In genomic region chr2:157221394-157221988, GRCh38 we compare ENCODE assay signal across 1 cellular context.
TF ChIP-seq lines count a peak whose summit lies in the region.

No MANE protein-coding gene starts in this region.

TF ChIP-seq in K562, 482 proteins besides CTCF, POLR2A, EP300 and RAD21 (continued from another document):
- TF ChIP-seq MNT (conservative IDR thresholded peaks at IDR 0.05): peak; percentile 31 to 71; a peak in 2 of 4 replicates
- peak; percentile 93 for TF ChIP-seq CHAMP1 (IDR thresholded peaks at IDR 0.05)
- TF ChIP-seq JUND (IDR thresholded peaks at IDR 0.05; ENCODE audit: borderline replicate concordance, low read depth, low read length): peak; percentile 53; the same call in 1 of the 2 replicates
- TF ChIP-seq JUND (tag; IDR thresholded peaks at IDR 0.05; ENCODE audit: borderline replicate concordance, low read depth, low read length): no peak; the same call in 1 of the 3 replicates
- 0 out of 2 replicates have a peak, but pooled peaks have one; percentile 58 for TF ChIP-seq ZBTB26 (CRISPR knock-in tag; IDR thresholded peaks at IDR 0.05)
- TF ChIP-seq NFE2L1 (tag; IDR thresholded peaks at IDR 0.05; ENCODE audit: borderline replicate concordance, low read depth): peak; percentile 23; the same call in 1 of the 2 replicates
- peak; percentile 72; the same call in 1 of the 2 replicates for TF ChIP-seq MIER1 (IDR thresholded peaks at IDR 0.05; ENCODE audit: low read depth)
- TF ChIP-seq ZNF589 (CRISPR knock-in tag; IDR thresholded peaks at IDR 0.05; ENCODE audit: low read depth): peak; percentile 94
- TF ChIP-seq ETV6 (IDR thresholded peaks at IDR 0.05; ENCODE audit: borderline replicate concordance in 1 of 2, low read depth in 2 of 2, low read length in 1 of 2): 0 out of 4 replicates have a peak, but pooled peaks of 1 of the 2 experiments have one; percentile 14
- no peak for TF ChIP-seq ETV6 (CRISPR knock-in tag; IDR thresholded peaks at IDR 0.05; ENCODE audit: borderline replicate concordance)
- peak; percentile 60 for TF ChIP-seq PTTG1 (tag; IDR thresholded peaks at IDR 0.05; ENCODE audit: low read depth)
